Comparison of ENCODE assay signal across 11 cellular contexts in the genomic region with DNA sequence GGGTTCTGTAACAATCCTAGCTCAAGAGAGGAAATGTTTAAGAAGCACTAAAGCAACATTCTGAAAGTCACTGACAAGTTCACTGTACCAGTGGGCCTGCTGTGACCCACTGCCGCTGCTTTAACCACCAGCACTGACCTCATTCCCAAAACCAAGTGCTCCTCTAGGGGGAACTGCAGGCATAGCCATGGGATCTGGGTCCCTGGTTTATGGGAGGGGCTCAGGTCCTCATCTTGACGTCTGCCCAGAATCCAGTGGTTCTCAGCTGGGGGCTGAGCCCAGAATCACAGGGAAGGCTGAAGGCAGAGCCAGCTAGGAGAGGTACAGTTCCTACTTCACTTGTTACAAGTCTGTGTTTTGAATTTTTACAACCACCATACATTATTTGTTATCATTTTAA. TPM values are rescaled to one million over a fixed set of nuclear protein-coding genes. Genes with fewer than 3 reads are reported as not detected.
A peak's percentile ranks its signal among the peaks of the same experiment; 100 is the strongest.
DNase-seq lines count a peak whose midpoint lies in the region.
"Had no signal": no experiment of that assay in that cellular context is flagged by ENCODE, and none has a peak within 500 bp of the region (broad histone marks: within the 10 kb centered on the region; RNA-seq: fewer than 3 reads in every experiment).

No MANE protein-coding gene starts in this region.

- peak overlapping the region; percentile 65 for H3K27ac ChIP-seq in temporal lobe (ENCODE audit: low read depth, low read length)
- H3K27ac ChIP-seq: BLaER1 treated with 17β-estradiol and CSF1 and Interleukin-3, amounts not matched to agents 10 nM and 100 nM; SK-N-MC had no signal

- DNase-seq in NOMO-1 treated with DMSO at 0.1 percent for 48 hours (lab: John Stamatoyannopoulos, UW; ENCODE audit: unreplicated experiment) (peak; percentile 29), NOMO-1 treated with dmso at 0.1 percent for 144 hours (lab: John Stamatoyannopoulos, UW; ENCODE audit: unreplicated experiment) (no peak), UCSD-AML1 (lab: John Stamatoyannopoulos, UW; ENCODE audit: unreplicated experiment) (peak; percentile 47), glomerular visceral epithelial cell (ENCODE audit: extremely low spot score) (peak; percentile 66), pons (ENCODE audit: low spot score) (no peak), dermis blood vessel endothelial cell (no peak), NCI-H2196 (lab: John Stamatoyannopoulos, UW; ENCODE audit: unreplicated experiment) (no peak)
- DNase-seq: stimulated activated CD4-positive, alpha-beta T cell treated with anti-CD3 and anti-CD28 coated beads, Interleukin-15, amount 100 ng/mL, for 24 hours had no signal

RNA-seq across cellular contexts. Expression of a gene that starts 36.1 kb away (rescaled TPM):
- 5.9 TPM for total RNA-seq in temporal lobe
- 10.1 and 11.9 TPM in 2 replicates for total RNA-seq in dermis blood vessel endothelial cell

Comparison
In these comparisons a context has a peak if more than half of its experiments do, and no peak if none do; other contexts are left out.
1. DNase-seq: peak in NOMO-1 treated with DMSO at 0.1 percent for 48 hours (single experiment), UCSD-AML1 (single experiment) and glomerular visceral epithelial cell (single experiment); none in NOMO-1 treated with dmso at 0.1 percent for 144 hours (single experiment), pons (single experiment), dermis blood vessel endothelial cell (single experiment) and NCI-H2196 (single experiment).